Comparison of ENCODE assay signal across 24 cellular contexts in genomic region chr1:184416921-184417320, GRCh38. TPM values are rescaled to one million over a fixed set of nuclear protein-coding genes. Genes with fewer than 3 reads are reported as not detected.
DNase-seq lines count a peak whose midpoint lies in the region; TF ChIP-seq lines count a peak whose summit lies in the region.
"Had no signal": no experiment of that assay in that cellular context is flagged by ENCODE, and none has a peak within 500 bp of the region (broad histone marks: within the 10 kb centered on the region; RNA-seq: fewer than 3 reads in every experiment).

No MANE protein-coding gene starts in this region.

- H3K27ac Mint-ChIP-seq in brain (peak overlapping the region; percentile 10 to 71 (median 33)), mesothelial cell of epicardium (peak overlapping the region; percentile 86)
- H3K27ac Mint-ChIP-seq: CD4-positive, alpha-beta T cell had no signal

- peak overlapping the region in 1 of 2 donors; percentile 41 for H3K4me3 ChIP-seq in esophagus (ENCODE audit: low read depth in 1 of 2, low read length in 2 of 2)
- H3K4me3 ChIP-seq: BLaER1, GM12878, PC-9 had no signal

- no peaks in the 10 kb centered on the region for H3K9me3 Mint-ChIP-seq in brain
- H3K9me3 Mint-ChIP-seq in mesothelial cell of epicardium, result no peaks in the 10 kb centered on the region
- H3K9me3 Mint-ChIP-seq: CD4-positive, alpha-beta T cell had no signal

- 32 to 52% methylated on average over 4 of the region's 4 CpGs for whole genome bisulfite sequencing in esophagus, 2 donors

- H3K36me3 ChIP-seq in esophagus (ENCODE audit: control insufficient read depth in 2 of 2, insufficient read depth in 2 of 2, low read length in 1 of 2), result no peaks in the 10 kb centered on the region

- no peak for TF ChIP-seq CTCF in brain (conservative IDR thresholded peaks at IDR 0.05)
- TF ChIP-seq CTCF in mesothelial cell of epicardium (IDR thresholded peaks at IDR 0.05; ENCODE audit: unreplicated experiment), result no peak

- H3K4me3 Mint-ChIP-seq in brain (peak overlapping the region in 1 of 5 experiments; percentile 5), mesothelial cell of epicardium (no peak overlapping the region)
- H3K4me3 Mint-ChIP-seq: CD4-positive, alpha-beta T cell had no signal

- H3K36me3 Mint-ChIP-seq in brain, result peaks cover 31% of the 10 kb centered on the region
- H3K36me3 Mint-ChIP-seq in mesothelial cell of epicardium, result peaks cover 9% of the 10 kb centered on the region

- H3K27me3 ChIP-seq in esophagus (ENCODE audit: control insufficient read depth in 1 of 2, insufficient read depth in 2 of 2, low read length in 2 of 2), result no peaks in the 10 kb centered on the region
- H3K27me3 ChIP-seq: BLaER1 had no signal

- no peak for DNase-seq in mesothelial cell of epicardium (ENCODE audit: low spot score in 2 of 2, unreplicated experiment in 2 of 2)
- no peak for DNase-seq in SIG-M5 treated with dmso at 0.1 percent for 504 hours (lab: John Stamatoyannopoulos, UW; ENCODE audit: unreplicated experiment)
- DNase-seq in NCI-H2107 treated with DMSO at 0.1 percent for 48 hours (lab: John Stamatoyannopoulos, UW; ENCODE audit: unreplicated experiment), result no peak
- no peak for DNase-seq in retina
- no peak for DNase-seq in NCI-H82 (lab: John Stamatoyannopoulos, UW)
- DNase-seq: ACHN; CD4-positive, alpha-beta T cell; COR-L47; DMS79 treated with DMSO at 0.1 percent for 48 hours; HCEC 1CT; KBM-7; NCI-H1092; NCI-H1436 treated with DMSO at 0.1 percent for 48 hours; NCI-H2029; NCI-H2171; NCI-H524 treated with DMSO at 0.1 percent for 48 hours; PC-9; RPMI8226; SHP77 treated with DMSO at 0.1 percent for 48 hours; SK-N-SH had no signal

- H3K27ac ChIP-seq in esophagus (ENCODE audit: low read depth in 2 of 2, low read length in 1 of 2), result peak overlapping the region; percentile 39 to 82
- H3K27ac ChIP-seq: BLaER1, PC-9 had no signal

- no peaks in the 10 kb centered on the region for H3K27me3 Mint-ChIP-seq in brain
- H3K27me3 Mint-ChIP-seq in mesothelial cell of epicardium (ENCODE audit: low read depth), result no peaks in the 10 kb centered on the region

- peaks cover 5 to 9% of the 10 kb centered on the region in 2 donors for H3K4me1 ChIP-seq in esophagus (ENCODE audit: control insufficient read depth in 2 of 2, insufficient read depth in 2 of 2, low read length in 1 of 2)

- H3K9me3 ChIP-seq in esophagus (ENCODE audit: control insufficient read depth in 2 of 2, insufficient read depth in 1 of 2, low read depth in 1 of 2, low read length in 1 of 2), result no peaks in the 10 kb centered on the region
- H3K9me3 ChIP-seq: BLaER1, SK-N-SH had no signal

- peaks cover 27% of the 10 kb centered on the region for H3K4me1 Mint-ChIP-seq in brain
- peaks cover 59% of the 10 kb centered on the region for H3K4me1 Mint-ChIP-seq in mesothelial cell of epicardium

RNA-seq across cellular contexts. Expression of gene C1orf21, which starts 30.1 kb away (rescaled TPM):
- polyA plus RNA-seq in brain (ENCODE audit: insufficient read depth, low read depth, low replicate concordance) (32.7 TPM), esophagus (10 to 100 TPM; 26.8 to 29.7 TPM)
- 33.1 to 34.7 TPM (median 34.3 TPM) in 3 replicates for total RNA-seq in mesothelial cell of epicardium
